10 cellular contexts compared by ENCODE assay signal in the genomic region with DNA sequence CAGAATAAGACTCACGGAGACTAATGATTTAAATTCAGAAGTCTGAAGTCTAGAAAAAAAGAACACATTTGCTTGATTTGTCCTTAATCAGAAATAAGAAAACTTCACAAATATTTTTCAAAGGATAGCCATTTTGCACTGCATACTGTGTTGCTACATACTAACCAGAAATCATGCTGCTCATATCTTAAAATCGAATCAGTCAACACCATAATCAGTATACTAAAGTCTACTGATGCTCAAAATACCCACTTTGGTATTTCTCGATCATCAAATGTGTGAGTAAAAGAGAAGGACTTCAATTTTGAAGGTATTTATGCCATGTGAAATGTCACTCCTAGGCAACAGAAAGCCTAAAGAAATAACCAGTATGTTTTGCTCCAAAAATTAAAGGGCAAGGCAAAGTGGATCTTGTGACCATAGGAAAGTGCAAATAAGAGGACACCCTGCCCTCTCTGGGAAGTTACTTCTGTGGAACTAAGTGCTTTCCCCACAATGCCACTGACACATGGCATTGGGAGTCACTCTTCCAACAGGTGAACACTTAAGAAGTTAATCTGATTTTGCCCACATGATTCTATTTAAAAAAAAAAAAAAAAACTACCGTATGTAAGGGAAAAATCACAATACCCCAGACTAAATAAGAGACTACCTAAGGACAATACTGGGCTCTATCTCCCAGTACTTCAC. TPM values are rescaled to one million over a fixed set of nuclear protein-coding genes. Genes with fewer than 3 reads are reported as not detected.
DNase-seq lines count a peak whose midpoint lies in the region; ATAC-seq, FAIRE-seq and TF ChIP-seq lines count a peak whose summit lies in the region.
"Had no signal": no experiment of that assay in that cellular context is flagged by ENCODE, and none has a peak within 500 bp of the region (broad histone marks: within the 10 kb centered on the region; RNA-seq: fewer than 3 reads in every experiment).

No MANE protein-coding gene starts in this region.

- TF ChIP-seq POLR2A in suprapubic skin (IDR thresholded peaks at IDR 0.05) = no peak

- FAIRE-seq in keratinocyte (lab: Jason Lieb, UNC) = no peak

- H3K36me3 Mint-ChIP-seq in activated CD8-positive, alpha-beta memory T cell treated with anti-CD3 and anti-CD28 coated beads, Interleukin-2, amount 10 ng/mL, durations not matched to agents 7 days and 5 days = no peaks in the 10 kb centered on the region
- H3K36me3 Mint-ChIP-seq in activated naive CD8-positive, alpha-beta T cell treated with anti-CD3 and anti-CD28 coated beads for 36 hours = peaks cover 6% of the 10 kb centered on the region

- TF ChIP-seq EP300 in suprapubic skin (IDR thresholded peaks at IDR 0.05) = no peak

- no peak overlapping the region for H2AFZ ChIP-seq in keratinocyte (ENCODE audit: control insufficient read depth, low read length)

- H3K27ac Mint-ChIP-seq in activated CD8-positive, alpha-beta memory T cell treated with anti-CD3 and anti-CD28 coated beads, Interleukin-2, amount 10 ng/mL, durations not matched to agents 7 days and 5 days = peak overlapping the region; percentile 50
- no peak overlapping the region for H3K27ac Mint-ChIP-seq in activated naive CD8-positive, alpha-beta T cell treated with anti-CD3 and anti-CD28 coated beads for 36 hours

- H3K27me3 Mint-ChIP-seq in activated CD8-positive, alpha-beta memory T cell treated with anti-CD3 and anti-CD28 coated beads, Interleukin-2, amount 10 ng/mL, durations not matched to agents 7 days and 5 days = peaks cover 9% of the 10 kb centered on the region
- peaks cover 71% of the 10 kb centered on the region for H3K27me3 Mint-ChIP-seq in activated naive CD8-positive, alpha-beta T cell treated with anti-CD3 and anti-CD28 coated beads for 36 hours

- peaks cover under 1% of the 10 kb centered on the region for H3K27me3 ChIP-seq in keratinocyte (ENCODE audit: control insufficient read depth, extremely low read depth, insufficient read depth, low read length)
- no peaks in the 10 kb centered on the region for H3K27me3 ChIP-seq in suprapubic skin

- TF ChIP-seq CTCF in keratinocyte (optimal IDR thresholded peaks at IDR 0.05 in 1 of 3, IDR thresholded peaks at IDR 0.05 in 1 of 3, conservative IDR thresholded peaks at IDR 0.05 in 1 of 3; ENCODE audit: extremely low read depth in 1 of 3, insufficient read depth in 2 of 3, low read length in 3 of 3) = no peak
- TF ChIP-seq CTCF in suprapubic skin (IDR thresholded peaks at IDR 0.05) = no peak

- H3K9ac ChIP-seq in keratinocyte (ENCODE audit: control insufficient read depth, extremely low read depth, insufficient read depth, low read length) = peak overlapping the region; percentile 78

- H3K36me3 ChIP-seq in keratinocyte (ENCODE audit: control insufficient read depth in 2 of 2, extremely low read depth in 1 of 2, insufficient read depth in 2 of 2, low read length in 2 of 2) = no peaks in the 10 kb centered on the region
- H3K36me3 ChIP-seq in suprapubic skin = no peaks in the 10 kb centered on the region

- H3K4me1 ChIP-seq in keratinocyte (ENCODE audit: control insufficient read depth, extremely low read depth, insufficient read depth, low read length) (peaks cover 31% of the 10 kb centered on the region), suprapubic skin (peaks cover 61% of the 10 kb centered on the region)

- peak overlapping the region; percentile 96 for H3K4me3 Mint-ChIP-seq in activated CD8-positive, alpha-beta memory T cell treated with anti-CD3 and anti-CD28 coated beads, Interleukin-2, amount 10 ng/mL, durations not matched to agents 7 days and 5 days
- H3K4me3 Mint-ChIP-seq in activated naive CD8-positive, alpha-beta T cell treated with anti-CD3 and anti-CD28 coated beads for 36 hours = peak overlapping the region; percentile 1

- CTCF ChIA-PET in activated CD8-positive, alpha-beta memory T cell treated with anti-CD3 and anti-CD28 coated beads, Interleukin-2, amount 10 ng/mL, durations not matched to agents 7 days and 5 days (lab: Charles Lee) = interaction anchor here (1.2 kb wide), 1 partner anchor 9 kb away, joined by 4 read pairs; no protein-coding TSS in a partner anchor

- H3K9me3 ChIP-seq in keratinocyte (ENCODE audit: control insufficient read depth, low read depth, low read length) (no peaks in the 10 kb centered on the region), suprapubic skin (no peaks in the 10 kb centered on the region)

- dilution Hi-C loops in keratinocyte (cut with MboI; ENCODE audit: extremely low pct_ligation_motif_present, low sequenced_read_pairs) = no loop called here

- 48% methylated on average over 4 of the region's 4 CpGs for WGBS in suprapubic skin

- no peaks in the 10 kb centered on the region for H3K9me3 Mint-ChIP-seq in activated CD8-positive, alpha-beta memory T cell treated with anti-CD3 and anti-CD28 coated beads, Interleukin-2, amount 10 ng/mL, durations not matched to agents 7 days and 5 days (ENCODE audit: low read depth)
- peaks cover 1% of the 10 kb centered on the region for H3K9me3 Mint-ChIP-seq in activated naive CD8-positive, alpha-beta T cell treated with anti-CD3 and anti-CD28 coated beads for 36 hours

- H3K4me3 ChIP-seq in keratinocyte (ENCODE audit: control insufficient read depth in 2 of 3, extremely low read depth in 1 of 3, insufficient read depth in 2 of 3, low read depth in 1 of 3, low read length in 3 of 3) = peak overlapping the region in 2 of 3 experiments; percentile 85 to 88
- H3K4me3 ChIP-seq in suprapubic skin = peak overlapping the region; percentile 96

- no peak for DNase-seq in activated CD8-positive, alpha-beta memory T cell treated with anti-CD3 and anti-CD28 coated beads, Interleukin-2, amount 10 ng/mL, durations not matched to agents 7 days and 5 days
- DNase-seq in activated CD8-positive, alpha-beta memory T cell treated with anti-CD3 and anti-CD28 coated beads, Interleukin-2, amount 50 U/mL, for 4 hours = no peak
- DNase-seq in activated naive CD8-positive, alpha-beta T cell treated with anti-CD3 and anti-CD28 coated beads for 36 hours = no peak
- DNase-seq in keratinocyte (ENCODE audit: low read depth, low spot score) (no peak), suprapubic skin (ENCODE audit: low spot score in 2 of 2) (no peak), GM03348 (ENCODE audit: low spot score) (no peak), MV-4-11 (lab: John Stamatoyannopoulos, UW) (no peak), amygdala (lab: John Stamatoyannopoulos, UW) (no peak)
- DNase-seq: kidney glomerular epithelial cell, NCI-H1930 had no signal

- no peaks in the 10 kb centered on the region for H4K20me1 ChIP-seq in keratinocyte (ENCODE audit: control insufficient read depth, extremely low read depth, insufficient read depth, low read length)

- no peaks in the 10 kb centered on the region for H3K9me1 ChIP-seq in keratinocyte (ENCODE audit: control insufficient read depth, extremely low read depth, insufficient read depth, low read length)

- no peak for ATAC-seq in activated CD8-positive, alpha-beta memory T cell treated with anti-CD3 and anti-CD28 coated beads, Interleukin-2, amount 10 ng/mL, durations not matched to agents 7 days and 5 days

- H3K4me1 Mint-ChIP-seq in activated CD8-positive, alpha-beta memory T cell treated with anti-CD3 and anti-CD28 coated beads, Interleukin-2, amount 10 ng/mL, durations not matched to agents 7 days and 5 days = peaks cover 81% of the 10 kb centered on the region
- peaks cover 51% of the 10 kb centered on the region for H3K4me1 Mint-ChIP-seq in activated naive CD8-positive, alpha-beta T cell treated with anti-CD3 and anti-CD28 coated beads for 36 hours

- peak overlapping the region; percentile 78 for H3K4me2 ChIP-seq in keratinocyte (ENCODE audit: control insufficient read depth, extremely low read depth, insufficient read depth, low read depth, low read length)

- H3K27ac ChIP-seq in keratinocyte (ENCODE audit: control insufficient read depth, insufficient read depth, low read length) (no peak overlapping the region), suprapubic skin (peak overlapping the region; percentile 92)

- H3K79me2 ChIP-seq in keratinocyte (ENCODE audit: control insufficient read depth, insufficient read depth, low read length) = peaks cover 56% of the 10 kb centered on the region

RNA-seq across cellular contexts. Expression of a gene that starts 2.7 kb away (rescaled TPM):
- total RNA-seq in activated CD8-positive, alpha-beta memory T cell treated with anti-CD3 and anti-CD28 coated beads, Interleukin-2, amount 10 ng/mL, durations not matched to agents 7 days and 5 days = 10 to 100 TPM; 21.0 to 31.6 TPM
- total RNA-seq in activated naive CD8-positive, alpha-beta T cell treated with anti-CD3 and anti-CD28 coated beads for 36 hours = 1 to 10 TPM; 8.2 to 8.5 TPM
- 6.8 to 18.5 TPM (median 17.2 TPM) in 3 replicates for polyA plus RNA-seq in keratinocyte
- 2.9 TPM for polyA plus RNA-seq in keratinocyte (2011; ENCODE audit: low read depth)
- 8.3 and 9.4 TPM in 2 replicates for polyA plus RNA-seq in keratinocyte (2011; cell fraction: cytosol; rRNA removed)
- polyA plus RNA-seq in keratinocyte (2011; cell fraction: nucleus; rRNA removed) = 22.2 and 27.2 TPM in 2 replicates
- 4.2 and 16.4 TPM in 2 replicates for polyA plus RNA-seq in keratinocyte (2012; ENCODE audit: low replicate concordance)
- polyA minus RNA-seq in keratinocyte = 27.4 to 75.5 TPM (median 34.8 TPM) in 3 replicates
- 12.9 TPM for polyA minus RNA-seq in keratinocyte (2011; cell fraction: cytosol; rRNA and poly(A)+ RNA removed)
- polyA minus RNA-seq in keratinocyte (2011; cell fraction: nucleus; rRNA and poly(A)+ RNA removed) = 26.0 and 36.4 TPM in 2 replicates
- total RNA-seq in suprapubic skin = 10 to 100 TPM; 69.1 to 88.0 (median 78.9) TPM
